14 cellular contexts compared by ENCODE assay signal in genomic region chr6:19554356-19555225, GRCh38.
DNase-seq lines count a peak whose midpoint lies in the region; ATAC-seq, FAIRE-seq and TF ChIP-seq lines count a peak whose summit lies in the region.
"Had no signal": no experiment of that assay in that cellular context is flagged by ENCODE, and none has a peak within 500 bp of the region (broad histone marks: within the 10 kb centered on the region; RNA-seq: fewer than 3 reads in every experiment).

No MANE protein-coding gene starts in this region.

- ATAC-seq in GM18868 (IDR thresholded peaks at IDR 0.05; ENCODE audit: unreplicated experiment), result no peak
- ATAC-seq: activated T-cell treated with anti-CD3 and anti-CD28 coated beads, Interleukin-2, amount 50 U/mL, for 4 hours had no signal

- FAIRE-seq in GM19239 (lab: Jason Lieb, UNC), result no peak
- FAIRE-seq: GM12891 had no signal

- TF ChIP-seq CTCF in fibroblast of villous mesenchyme (IDR thresholded peaks at IDR 0.05; ENCODE audit: insufficient read depth, low read depth, low read length), result no peak

- DNase-seq in D341Med (ENCODE audit: low spot score) (peak; percentile 80), NCI-H1092 treated with DMSO at 0.1 percent for 48 hours (lab: John Stamatoyannopoulos, UW) (peak; percentile 95), NCI-H524 treated with DMSO at 0.1 percent for 48 hours (lab: John Stamatoyannopoulos, UW) (peak; percentile 96), fibroblast of villous mesenchyme (ENCODE audit: low read depth) (peak; percentile 2), amniotic stem cell (lab: John Stamatoyannopoulos, UW) (no peak), GM19239 (ENCODE audit: insufficient read length, low spot score) (no peak)
- DNase-seq in activated CD8-positive, alpha-beta memory T cell treated with anti-CD3 and anti-CD28 coated beads, Interleukin-2, amount 50 U/mL, for 4 hours, result no peak
- DNase-seq: activated CD4-positive, alpha-beta T cell treated with anti-CD3 and anti-CD28 coated beads, Interleukin-2, amount 10 ng/mL, durations not matched to agents 24 days and 14 days; activated T-cell treated with anti-CD3 and anti-CD28 coated beads, Interleukin-2, amount 50 U/mL, for 4 hours; MG63; NCI-H526 treated with DMSO at 0.1 percent for 48 hours had no signal

- H3K4me3 ChIP-seq in fibroblast of villous mesenchyme (ENCODE audit: low read depth, low read length), result no peak overlapping the region
- H3K4me3 ChIP-seq: MG63, prostate gland had no signal

Comparison
In these comparisons a context has a peak if more than half of its experiments do, and no peak if none do; other contexts are left out.
1. DNase-seq: peak in D341Med (single experiment), NCI-H1092 treated with DMSO at 0.1 percent for 48 hours (single experiment), NCI-H524 treated with DMSO at 0.1 percent for 48 hours (single experiment) and fibroblast of villous mesenchyme (single experiment); none in amniotic stem cell (single experiment), activated CD8-positive, alpha-beta memory T cell treated with anti-CD3 and anti-CD28 coated beads, Interleukin-2, amount 50 U/mL, for 4 hours (single experiment) and GM19239 (single experiment).